Comparison of ENCODE assay signal across 15 cellular contexts in the genomic region with DNA sequence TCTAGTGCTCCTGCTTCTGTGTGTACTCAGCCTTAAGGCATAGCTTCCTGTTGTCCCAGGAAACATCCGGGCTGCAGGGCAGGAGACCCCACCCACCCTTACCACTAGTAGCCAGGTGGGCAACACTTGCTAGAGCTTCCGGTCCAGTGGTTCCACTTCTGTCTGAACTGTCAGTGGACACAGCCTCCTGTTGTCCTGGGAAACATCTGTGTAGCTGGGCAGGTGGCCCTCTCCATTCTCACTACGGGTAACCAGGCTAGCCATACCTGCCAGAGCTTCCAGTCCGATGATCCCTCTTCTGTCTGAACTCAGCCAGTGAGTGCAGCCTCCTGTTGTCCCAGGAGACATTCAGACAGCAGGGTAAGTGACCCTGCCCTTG.
DNase-seq lines count a peak whose midpoint lies in the region; ATAC-seq, FAIRE-seq and TF ChIP-seq lines count a peak whose summit lies in the region.
"Had no signal": no experiment of that assay in that cellular context is flagged by ENCODE, and none has a peak within 500 bp of the region (broad histone marks: within the 10 kb centered on the region; RNA-seq: fewer than 3 reads in every experiment).

No MANE protein-coding gene starts in this region.

- CTCF ChIA-PET in A549 (lab: Yijun Ruan, JAX), result interaction anchor here (0.5 to 1.4 kb wide), 2 partner anchors 119 to 1599 kb away, joined by 3 read pairs; no protein-coding TSS in a partner anchor
- CTCF ChIA-PET in activated CD4-positive, alpha-beta T cell treated with anti-CD3 and anti-CD28 coated beads for 36 hours (lab: Charles Lee), result interaction anchor here (0.5 to 0.6 kb wide), 2 partner anchors 351 to 1341 kb away, joined by 3 read pairs; no protein-coding TSS in a partner anchor

- 85% methylated on average over 3 of the region's 4 CpGs for WGBS in A549 (ENCODE audit: missing lambda C conversion rate)
- WGBS in pancreas, 2 donors, result 75 to 79% methylated on average over 4 of the region's 4 CpGs

- no peaks in the 10 kb centered on the region for H3K9me3 ChIP-seq in A549
- no peaks in the 10 kb centered on the region for H3K9me3 ChIP-seq in WERI-Rb-1 (ENCODE audit: severe bottlenecking)
- no peaks in the 10 kb centered on the region for H3K9me3 ChIP-seq in pancreas
- H3K9me3 ChIP-seq: HAP-1 had no signal

- TF ChIP-seq RAD21 in A549 (conservative IDR thresholded peaks at IDR 0.05 in 1 of 2, IDR thresholded peaks at IDR 0.05 in 1 of 2), result no peak

- H3K4me1 ChIP-seq in A549 (peaks cover 34% of the 10 kb centered on the region), pancreas (no peaks in the 10 kb centered on the region)
- H3K4me1 ChIP-seq: HAP-1 had no signal

- H3K4me3 Mint-ChIP-seq in activated CD4-positive, alpha-beta T cell treated with anti-CD3 and anti-CD28 coated beads for 36 hours, result no peak overlapping the region
- H3K4me3 Mint-ChIP-seq: activated naive CD4-positive, alpha-beta T cell treated with anti-CD3 and anti-CD28 coated beads for 36 hours; neural crest cell had no signal

- H3K27me3 Mint-ChIP-seq in activated CD4-positive, alpha-beta T cell treated with anti-CD3 and anti-CD28 coated beads for 36 hours, result no peaks in the 10 kb centered on the region

- intact Hi-C loops in pancreas (cut with DNase I), result no loop called here
- intact Hi-C loops in activated CD4-positive, alpha-beta T cell treated with anti-CD3 and anti-CD28 coated beads for 36 hours (cut with DNase I, micrococcal nuclease), result no loop called here

- peak; percentile 51 to 52; a peak in 3 of 6 replicates for ATAC-seq in A549
- ATAC-seq in pancreas, result peak; percentile 27 to 60 (median 52)
- ATAC-seq in activated CD4-positive, alpha-beta T cell treated with anti-CD3 and anti-CD28 coated beads for 36 hours, result no peak

- peak overlapping the region; percentile 11; the same call in 2 of the 3 replicates for H3K4me3 ChIP-seq in A549
- no peak overlapping the region for H3K4me3 ChIP-seq in GM06990 (replicated peaks; ENCODE audit: low read depth, low read length)
- H3K4me3 ChIP-seq in WERI-Rb-1 (ENCODE audit: low read depth, low read length), result no peak overlapping the region
- no peak overlapping the region for H3K4me3 ChIP-seq in pancreas
- H3K4me3 ChIP-seq: HAP-1, hepatocyte had no signal

- POLR2A ChIA-PET in A549 (lab: Yijun Ruan, JAX), result no interaction called here
- POLR2A ChIA-PET in activated CD4-positive, alpha-beta T cell treated with anti-CD3 and anti-CD28 coated beads for 36 hours (lab: Charles Lee), result no interaction called here

- peak overlapping the region; percentile 59 for H3K4me2 ChIP-seq in A549
- H3K4me2 ChIP-seq: hepatocyte had no signal

- H3K9me3 Mint-ChIP-seq in activated CD4-positive, alpha-beta T cell treated with anti-CD3 and anti-CD28 coated beads for 36 hours (ENCODE audit: low read depth), result no peaks in the 10 kb centered on the region
- H3K9me3 Mint-ChIP-seq: activated naive CD4-positive, alpha-beta T cell treated with anti-CD3 and anti-CD28 coated beads for 36 hours; neural crest cell had no signal

- FAIRE-seq in A549 (lab: Jason Lieb, UNC) (no peak), pancreas (lab: Jason Lieb, UNC) (no peak), GM19239 (lab: Jason Lieb, UNC) (no peak)
- FAIRE-seq: astrocyte, TTC549 had no signal

- H3K36me3 ChIP-seq in GM06990 (ENCODE audit: control insufficient read depth, insufficient read depth, low read length) (no peaks in the 10 kb centered on the region), WERI-Rb-1 (no peaks in the 10 kb centered on the region), pancreas (no peaks in the 10 kb centered on the region)
- H3K36me3 ChIP-seq: HAP-1 had no signal

- TF ChIP-seq POLR2A in A549 (IDR thresholded peaks at IDR 0.05; ENCODE audit: low read length), result no peak

- H3K4me1 Mint-ChIP-seq in activated CD4-positive, alpha-beta T cell treated with anti-CD3 and anti-CD28 coated beads for 36 hours, result peaks cover 28% of the 10 kb centered on the region
- H3K4me1 Mint-ChIP-seq: neural crest cell had no signal

- H3K27ac ChIP-seq in A549, result peak overlapping the region; percentile 82 to 85
- H3K27ac ChIP-seq in WERI-Rb-1, result peak overlapping the region; percentile 3; the same call in 1 of the 2 replicates
- peak overlapping the region in 3 of 4 donors; percentile 20 to 48 (median 36) for H3K27ac ChIP-seq in pancreas
- H3K27ac ChIP-seq: hepatocyte had no signal

- DNase-seq in A549 (ENCODE audit: low read depth in 1 of 2, low spot score in 1 of 2) (no peak), GM06990 (ENCODE audit: extremely low read depth, insufficient read length) (peak; percentile 1), WERI-Rb-1 (no peak), pancreas (peak in 1 of 6 donors; percentile 10), GM19239 (ENCODE audit: insufficient read length, low spot score) (no peak), LoVo (ENCODE audit: low spot score) (no peak)
- no peak for DNase-seq in activated CD4-positive, alpha-beta T cell treated with anti-CD3 and anti-CD28 coated beads for 36 hours
- DNase-seq in activated CD8-positive, alpha-beta memory T cell treated with anti-CD3 and anti-CD28 coated beads, Interleukin-2, amount 50 U/mL, for 4 hours, result no peak
- DNase-seq: activated CD4-positive, alpha-beta T cell treated with anti-CD3 and anti-CD28 coated beads, Interleukin-2, amount 50 U/mL, for 1 hour; activated naive CD4-positive, alpha-beta T cell treated with anti-CD3 and anti-CD28 coated beads for 36 hours had no signal

- H3K36me3 Mint-ChIP-seq in activated CD4-positive, alpha-beta T cell treated with anti-CD3 and anti-CD28 coated beads for 36 hours (ENCODE audit: low read depth), result peaks cover 2% of the 10 kb centered on the region

- TF ChIP-seq CTCF in A549 (IDR thresholded peaks at IDR 0.05) (no peak), GM06990 (IDR thresholded peaks at IDR 0.05; ENCODE audit: insufficient read depth, low read length, poor library complexity, severe bottlenecking) (no peak), WERI-Rb-1 (IDR thresholded peaks at IDR 0.05; ENCODE audit: low read depth, low read length) (no peak), pancreas (IDR thresholded peaks at IDR 0.05) (no peak)

- H3K27ac Mint-ChIP-seq in activated CD4-positive, alpha-beta T cell treated with anti-CD3 and anti-CD28 coated beads for 36 hours, result no peak overlapping the region
- H3K27ac Mint-ChIP-seq: activated naive CD4-positive, alpha-beta T cell treated with anti-CD3 and anti-CD28 coated beads for 36 hours had no signal

- no peak for TF ChIP-seq EP300 in A549 (IDR thresholded peaks at IDR 0.05)

- H3K27me3 ChIP-seq in GM06990 (replicated peaks; ENCODE audit: control insufficient read depth, insufficient read depth, low read length) (no peaks in the 10 kb centered on the region), WERI-Rb-1 (ENCODE audit: insufficient read depth, low read depth, severe bottlenecking) (no peaks in the 10 kb centered on the region), pancreas (no peaks in the 10 kb centered on the region)
- H3K27me3 ChIP-seq: hepatocyte had no signal

TF ChIP-seq in A549, 52 proteins besides CTCF, POLR2A, EP300 and RAD21:
- TF ChIP-seq EHMT2 (IDR thresholded peaks at IDR 0.05; ENCODE audit: low read depth) (no peak), NR3C1 (IDR thresholded peaks at IDR 0.05) (no peak), JUN (IDR thresholded peaks at IDR 0.05) (no peak), MAZ (IDR thresholded peaks at IDR 0.05; ENCODE audit: borderline replicate concordance, low read depth, low read length) (no peak)
- TF ChIP-seq, protein P1, sequence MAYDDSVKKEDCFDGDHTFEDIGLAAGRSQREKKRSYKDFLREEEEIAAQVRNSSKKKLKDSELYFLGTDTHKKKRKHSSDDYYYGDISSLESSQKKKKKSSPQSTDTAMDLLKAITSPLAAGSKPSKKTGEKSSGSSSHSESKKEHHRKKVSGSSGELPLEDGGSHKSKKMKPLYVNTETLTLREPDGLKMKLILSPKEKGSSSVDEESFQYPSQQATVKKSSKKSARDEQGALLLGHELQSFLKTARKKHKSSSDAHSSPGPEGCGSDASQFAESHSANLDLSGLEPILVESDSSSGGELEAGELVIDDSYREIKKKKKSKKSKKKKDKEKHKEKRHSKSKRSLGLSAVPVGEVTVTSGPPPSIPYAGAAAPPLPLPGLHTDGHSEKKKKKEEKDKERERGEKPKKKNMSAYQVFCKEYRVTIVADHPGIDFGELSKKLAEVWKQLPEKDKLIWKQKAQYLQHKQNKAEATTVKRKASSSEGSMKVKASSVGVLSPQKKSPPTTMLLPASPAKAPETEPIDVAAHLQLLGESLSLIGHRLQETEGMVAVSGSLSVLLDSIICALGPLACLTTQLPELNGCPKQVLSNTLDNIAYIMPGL (CRISPR knock-in tag; IDR thresholded peaks at IDR 0.05; ENCODE audit: borderline replicate concordance), result no peak

Comparison
In these comparisons a context has a peak if more than half of its experiments do, and no peak if none do; other contexts are left out.
1. H3K27ac ChIP-seq: peak in every context shown above with its lines; median percentile 84 in A549; 36 in pancreas; 3 in WERI-Rb-1.